Comparison of ENCODE assay signal across 10 cellular contexts in genomic region chr20:40683221-40683893, GRCh38. TPM values are rescaled to one million over a fixed set of nuclear protein-coding genes. Genes with fewer than 3 reads are reported as not detected.
DNase-seq lines count a peak whose midpoint lies in the region; ATAC-seq, FAIRE-seq and TF ChIP-seq lines count a peak whose summit lies in the region.
"Had no signal": no experiment of that assay in that cellular context is flagged by ENCODE, and none has a peak within 500 bp of the region (broad histone marks: within the 10 kb centered on the region; RNA-seq: fewer than 3 reads in every experiment).

No MANE protein-coding gene starts in this region.

- H3K27me3 Mint-ChIP-seq in CD8-positive, alpha-beta T cell (ENCODE audit: low read depth): peaks cover 62% of the 10 kb centered on the region

- peak; percentile 66 for DNase-seq in ecto neural progenitor cell (ENCODE audit: low spot score)
- DNase-seq in spleen: peak; percentile 83
- DNase-seq in CD8-positive, alpha-beta T cell: no peak
- DNase-seq in GM19239 (ENCODE audit: insufficient read length, low spot score): no peak
- DNase-seq in amniotic stem cell (lab: John Stamatoyannopoulos, UW): no peak
- DNase-seq: NCI-H748 treated with DMSO at 0.1 percent for 48 hours; stimulated activated naive CD4-positive, alpha-beta T cell had no signal

- no peak for ATAC-seq in CD8-positive, alpha-beta T cell
- ATAC-seq in GM21423 (IDR thresholded peaks at IDR 0.05; ENCODE audit: unreplicated experiment): no peak

- H3K27me3 ChIP-seq in HUES48 (ENCODE audit: control insufficient read depth, insufficient read depth, low read length): peaks cover 100% of the 10 kb centered on the region
- H3K27me3 ChIP-seq in liver (ENCODE audit: control insufficient read depth in 4 of 4, insufficient read depth in 4 of 4, low read length in 3 of 4): no peaks in the 10 kb centered on the region
- H3K27me3 ChIP-seq in spleen (replicated peaks in 1 of 7): peaks cover 0 to 82% (median 36%) of the 10 kb centered on the region in 7 donors
- peaks cover 22% of the 10 kb centered on the region for H3K27me3 ChIP-seq in CD8-positive, alpha-beta T cell (ENCODE audit: insufficient read depth, low read length)

- no peak overlapping the region for H3K4me3 Mint-ChIP-seq in CD8-positive, alpha-beta T cell

- WGBS in liver: 12% methylated on average over 58 of the region's 58 CpGs
- WGBS in spleen, 5 donors: 5 to 14% (median 9%) methylated on average over 34 to 58 of the region's 58 CpGs

- TF ChIP-seq RAD21 in liver (IDR thresholded peaks at IDR 0.05): no peak

- no peaks in the 10 kb centered on the region for H3K36me3 Mint-ChIP-seq in CD8-positive, alpha-beta T cell

- H3K9ac ChIP-seq in HUES48 (ENCODE audit: low read depth, low read length) (no peak overlapping the region), liver (ENCODE audit: low read depth in 1 of 2, low read length in 2 of 2) (peak overlapping the region; percentile 52 to 57)

- peaks cover 28% of the 10 kb centered on the region for H3K4me1 ChIP-seq in HUES48 (ENCODE audit: control insufficient read depth, insufficient read depth, low read length)
- H3K4me1 ChIP-seq in liver (ENCODE audit: control insufficient read depth in 4 of 4, insufficient read depth in 4 of 4, low read length in 3 of 4): peaks cover 12 to 61% (median 39%) of the 10 kb centered on the region in 4 donors
- peaks cover 0 to 87% (median 57%) of the 10 kb centered on the region in 6 donors for H3K4me1 ChIP-seq in spleen
- no peaks in the 10 kb centered on the region for H3K4me1 ChIP-seq in CD8-positive, alpha-beta T cell (ENCODE audit: insufficient read depth, low read length)

- intact Hi-C loops in spleen (cut with DNase I; ENCODE audit: low total_unique reads): loop anchor here (10.0 kb wide), 1 partner anchor 419 kb away; no protein-coding TSS in a partner anchor
- intact Hi-C loops in CD8-positive, alpha-beta T cell (cut with DNase I, micrococcal nuclease): no loop called here

- H3K4me1 Mint-ChIP-seq in CD8-positive, alpha-beta T cell (ENCODE audit: low read depth): peaks cover 3% of the 10 kb centered on the region

- H3K9me3 Mint-ChIP-seq in CD8-positive, alpha-beta T cell: no peaks in the 10 kb centered on the region

- no peak overlapping the region for H3K27ac Mint-ChIP-seq in CD8-positive, alpha-beta T cell

- CTCF ChIA-PET in CD8-positive, alpha-beta T cell (lab: Charles Lee): no interaction called here

- H3K9me3 ChIP-seq in HUES48 (ENCODE audit: control insufficient read depth, insufficient read depth, low read length) (no peaks in the 10 kb centered on the region), liver (ENCODE audit: control insufficient read depth in 4 of 4, low read length in 3 of 4) (no peaks in the 10 kb centered on the region), spleen (no peaks in the 10 kb centered on the region)
- no peaks in the 10 kb centered on the region for H3K9me3 ChIP-seq in CD8-positive, alpha-beta T cell (ENCODE audit: low read length)

- peak in 1 of 3 donors; percentile 48 for TF ChIP-seq POLR2A in spleen (IDR thresholded peaks at IDR 0.05)

- no peaks in the 10 kb centered on the region for H3K36me3 ChIP-seq in HUES48 (ENCODE audit: control insufficient read depth, insufficient read depth, low read length)
- no peaks in the 10 kb centered on the region for H3K36me3 ChIP-seq in liver (ENCODE audit: control insufficient read depth in 4 of 4, insufficient read depth in 3 of 4, low read depth in 1 of 4, low read length in 3 of 4)
- peaks cover 0 to 40% (median 0%) of the 10 kb centered on the region in 6 donors for H3K36me3 ChIP-seq in spleen
- no peaks in the 10 kb centered on the region for H3K36me3 ChIP-seq in CD8-positive, alpha-beta T cell (ENCODE audit: insufficient read depth, low read length)

- no peak for FAIRE-seq in GM19239 (lab: Jason Lieb, UNC)

- no peak overlapping the region for H3K27ac ChIP-seq in HUES48 (ENCODE audit: low read depth, low read length)
- peak overlapping the region; percentile 73 to 83 for H3K27ac ChIP-seq in liver (ENCODE audit: low read depth in 1 of 2, low read length in 2 of 2)
- H3K27ac ChIP-seq in spleen: peak overlapping the region; percentile 74 to 94 (median 90)
- no peak overlapping the region for H3K27ac ChIP-seq in CD8-positive, alpha-beta T cell (ENCODE audit: low read depth, low read length)

- POLR2A ChIA-PET in CD8-positive, alpha-beta T cell (lab: Charles Lee): no interaction called here

- no peak for TF ChIP-seq CTCF in liver (IDR thresholded peaks at IDR 0.05; ENCODE audit: low read depth, low read length, missing input control)
- no peak for TF ChIP-seq CTCF in spleen (IDR thresholded peaks at IDR 0.05 in 8 of 11, conservative IDR thresholded peaks at IDR 0.05 in 3 of 11)
- no peak for TF ChIP-seq CTCF in CD8-positive, alpha-beta T cell (IDR thresholded peaks at IDR 0.05)

- H3K4me3 ChIP-seq in HUES48 (ENCODE audit: low read depth, low read length): peak overlapping the region; percentile 49
- H3K4me3 ChIP-seq in liver (ENCODE audit: low read depth in 1 of 3, low read length in 3 of 3): peak overlapping the region; percentile 49 to 91 (median 53)
- H3K4me3 ChIP-seq in spleen: peak overlapping the region; percentile 52 to 87 (median 64)
- no peak overlapping the region for H3K4me3 ChIP-seq in CD8-positive, alpha-beta T cell (ENCODE audit: low read depth, low read length)

TF ChIP-seq in liver, 16 proteins besides CTCF, POLR2A, EP300 and RAD21:
- TF ChIP-seq NR2F2 (IDR thresholded peaks at IDR 0.05) (no peak), HNF4G (IDR thresholded peaks at IDR 0.05) (no peak)

RNA-seq across cellular contexts. Expression of gene MAFB, which starts 5.7 kb away (rescaled TPM):
- total RNA-seq in liver: 10 to 100 TPM in 1 of 2 donors, 1 to 10 TPM in 1; 9.7 to 12.4 TPM
- 10 to 100 TPM; 10.4 to 12.9 TPM for polyA plus RNA-seq in liver
- 100 to 1,000 TPM; 140 to 295 (median 194) TPM for total RNA-seq in spleen
- polyA plus RNA-seq in spleen: 10 to 100 TPM; 18.7 to 53.2 (median 27.3) TPM
- under 1 TPM; 0.44 to 0.62 TPM for total RNA-seq in CD8-positive, alpha-beta T cell

Comparison
In these comparisons a context has a peak if more than half of its experiments do, and no peak if none do; other contexts are left out.
1. H3K27ac ChIP-seq: peak in liver (2 of 2) and spleen (8 of 8); none in HUES48 (single experiment) and CD8-positive, alpha-beta T cell (single experiment).
2. DNase-seq: peak in ecto neural progenitor cell (single experiment) and spleen (single experiment); none in CD8-positive, alpha-beta T cell (0 of 7), GM19239 (single experiment) and amniotic stem cell (single experiment).
3. RNA of gene MAFB, which starts 5.7 kb away (total RNA-seq): 140 to 295 TPM in spleen; 9.7 to 12.4 TPM in liver and 0.44 to 0.62 TPM in CD8-positive, alpha-beta T cell; every median in the first group is over 10 times any median in the second.